Comparison of ENCODE assay signal across 29 cellular contexts in the genomic region with DNA sequence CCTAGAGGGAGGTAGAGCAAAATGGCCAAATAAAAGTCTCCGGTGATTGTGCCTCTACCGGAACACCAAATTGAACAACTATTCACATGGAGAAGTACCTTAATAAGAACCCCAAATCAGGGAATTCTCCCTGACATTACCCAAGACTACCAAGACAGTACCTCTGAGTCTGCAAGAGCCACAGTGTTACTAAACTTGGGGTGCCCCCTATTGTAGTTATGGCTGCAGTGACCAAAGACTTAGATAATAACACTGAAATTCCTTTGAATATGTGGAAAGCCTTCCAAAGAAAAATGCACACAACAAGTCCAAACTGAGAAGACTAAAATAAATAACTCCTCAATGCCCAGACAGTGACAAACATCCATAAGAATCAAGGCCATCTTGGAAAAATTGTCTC.
"Had no signal": no experiment of that assay in that cellular context is flagged by ENCODE, and none has a peak within 500 bp of the region (broad histone marks: within the 10 kb centered on the region; RNA-seq: fewer than 3 reads in every experiment).

No MANE protein-coding gene starts in this region.

- H3K27me3 Mint-ChIP-seq: stimulated activated memory B cell treated with anti-CD40 and anti-IgM and Interleukin-4, amounts not matched to agents 10 μg/mL and 1 μg/mL and 100 μg/mL, for 72 hours; stimulated activated naive B cell treated with anti-CD40 and anti-IgM and Interleukin-4, amounts not matched to agents 10 μg/mL and 1 μg/mL and 100 μg/mL, for 72 hours; stimulated activated naive CD8-positive, alpha-beta T cell treated with anti-CD3 and anti-CD28 coated beads, Interleukin-15, amount 100 ng/mL, for 72 hours; stimulated activated naive CD8-positive, alpha-beta T cell treated with anti-CD3 and anti-CD28 coated beads, Interleukin-15, Interleukin-2, amounts not matched to agents 100 ng/mL and 50 ng/mL, for 24 hours; type B pancreatic cell had no signal

- H3K27ac ChIP-seq: stomach, suprapubic skin, testis, thoracic aorta, thyroid gland, tibial artery, tibial nerve, transverse colon, upper lobe of left lung, upper lobe of right lung, uterus, vagina had no signal

- H3K4me3 ChIP-seq: stomach, suprapubic skin, testis, thoracic aorta, thyroid gland, tibial artery, tibial nerve, transverse colon, upper lobe of left lung, upper lobe of right lung, uterus, vagina had no signal

- H3K36me3 Mint-ChIP-seq: stimulated activated effector memory CD8-positive, alpha-beta T cell treated with anti-CD3 and anti-CD28 coated beads, Interleukin-12 subunit alpha, Interleukin-12 subunit beta, amount 100 ng/mL, for 72 hours; stimulated activated memory B cell treated with anti-CD40 and anti-IgM and Interleukin-4, amounts not matched to agents 10 μg/mL and 1 μg/mL and 100 μg/mL, for 72 hours; stimulated activated naive B cell treated with anti-CD40 and anti-IgM and Interleukin-4, amounts not matched to agents 10 μg/mL and 1 μg/mL and 100 μg/mL, for 72 hours; type B pancreatic cell had no signal

- H3K4me1 Mint-ChIP-seq: stimulated activated effector memory CD8-positive, alpha-beta T cell treated with anti-CD3 and anti-CD28 coated beads, Interleukin-12 subunit alpha, Interleukin-12 subunit beta, amount 100 ng/mL, for 72 hours; stimulated activated memory B cell treated with anti-CD40 and anti-IgM and Interleukin-4, amounts not matched to agents 10 μg/mL and 1 μg/mL and 100 μg/mL, for 72 hours; stimulated activated naive B cell treated with anti-CD40 and anti-IgM and Interleukin-4, amounts not matched to agents 10 μg/mL and 1 μg/mL and 100 μg/mL, for 72 hours; stimulated activated naive CD8-positive, alpha-beta T cell treated with anti-CD3 and anti-CD28 coated beads, Interleukin-15, amount 100 ng/mL, for 72 hours had no signal

- ATAC-seq: stimulated activated effector memory CD8-positive, alpha-beta T cell treated with anti-CD3 and anti-CD28 coated beads, Interleukin-12 subunit alpha, Interleukin-12 subunit beta, amount 100 ng/mL, for 72 hours; stimulated activated memory B cell treated with anti-CD40 and anti-IgM and Interleukin-4, amounts not matched to agents 10 μg/mL and 1 μg/mL and 100 μg/mL, for 72 hours; stimulated activated naive B cell treated with anti-CD40 and anti-IgM and Interleukin-4, amounts not matched to agents 10 μg/mL and 1 μg/mL and 100 μg/mL, for 72 hours; stimulated activated naive CD8-positive, alpha-beta T cell treated with anti-CD3 and anti-CD28 coated beads, Interleukin-15, amount 100 ng/mL, for 72 hours; stimulated activated naive CD8-positive, alpha-beta T cell treated with anti-CD3 and anti-CD28 coated beads, Interleukin-15, Interleukin-2, amounts not matched to agents 100 U/mL and 50 U/mL, for 24 hours; upper lobe of right lung had no signal

- H3K27ac Mint-ChIP-seq: stimulated activated effector memory CD8-positive, alpha-beta T cell treated with anti-CD3 and anti-CD28 coated beads, Interleukin-12 subunit alpha, Interleukin-12 subunit beta, amount 100 ng/mL, for 72 hours; stimulated activated memory B cell treated with anti-CD40 and anti-IgM and Interleukin-4, amounts not matched to agents 10 μg/mL and 1 μg/mL and 100 μg/mL, for 72 hours; stimulated activated naive B cell treated with anti-CD40 and anti-IgM and Interleukin-4, amounts not matched to agents 10 μg/mL and 1 μg/mL and 100 μg/mL, for 72 hours; stimulated activated naive CD8-positive, alpha-beta T cell treated with anti-CD3 and anti-CD28 coated beads, Interleukin-15, amount 100 ng/mL, for 72 hours; stimulated activated naive CD8-positive, alpha-beta T cell treated with anti-CD3 and anti-CD28 coated beads, Interleukin-15, Interleukin-2, amounts not matched to agents 100 ng/mL and 50 ng/mL, for 24 hours; type B pancreatic cell had no signal

- DNase-seq: stimulated activated CD4-positive, alpha-beta T cell treated with anti-CD3 and anti-CD28 coated beads, Interleukin-2, amount 100 ng/mL, for 48 hours; stimulated activated CD4-positive, alpha-beta T cell treated with anti-CD3 and anti-CD28 coated beads, Interleukin-4, amount 100 ng/mL, for 1 hour; stimulated activated CD4-positive, alpha-beta T cell treated with anti-CD3 and anti-CD28 coated beads, Interleukin-4, amount 100 ng/mL, for 24 hours; stimulated activated CD4-positive, alpha-beta T cell treated with anti-CD3 and anti-CD28 coated beads, Interleukin-4, amount 100 ng/mL, for 4 hours; stimulated activated CD8-positive, alpha-beta memory T cell treated with anti-CD3 and anti-CD28 coated beads, Interleukin-4, amount 100 ng/mL, for 48 hours; stimulated activated naive B cell treated with anti-CD40 and anti-IgM and Interleukin-4, amounts not matched to agents 10 μg/mL and 1 μg/mL and 100 μg/mL, for 72 hours; stimulated activated naive CD4-positive, alpha-beta T cell; stimulated activated naive CD4-positive, alpha-beta T cell treated with Interleukin-2 at 50 U/mL for 16 hours; stimulated activated naive CD8-positive, alpha-beta T cell treated with anti-CD3 and anti-CD28 coated beads, Interleukin-15, amount 100 ng/mL, for 72 hours; stimulated activated naive CD8-positive, alpha-beta T cell treated with anti-CD3 and anti-CD28 coated beads, Interleukin-15, Interleukin-2, amounts not matched to agents 100 U/mL and 50 U/mL, for 24 hours; stomach; substantia nigra; testis; thyroid gland; tibial artery; transverse colon; trophoblast cell; upper lobe of left lung; upper lobe of right lung; uterus had no signal

- H3K4me3 Mint-ChIP-seq: stimulated activated effector memory CD8-positive, alpha-beta T cell treated with anti-CD3 and anti-CD28 coated beads, Interleukin-12 subunit alpha, Interleukin-12 subunit beta, amount 100 ng/mL, for 72 hours; stimulated activated memory B cell treated with anti-CD40 and anti-IgM and Interleukin-4, amounts not matched to agents 10 μg/mL and 1 μg/mL and 100 μg/mL, for 72 hours; stimulated activated naive B cell treated with anti-CD40 and anti-IgM and Interleukin-4, amounts not matched to agents 10 μg/mL and 1 μg/mL and 100 μg/mL, for 72 hours; stimulated activated naive CD8-positive, alpha-beta T cell treated with anti-CD3 and anti-CD28 coated beads, Interleukin-15, amount 100 ng/mL, for 72 hours; stimulated activated naive CD8-positive, alpha-beta T cell treated with anti-CD3 and anti-CD28 coated beads, Interleukin-15, Interleukin-2, amounts not matched to agents 100 ng/mL and 50 ng/mL, for 24 hours; type B pancreatic cell had no signal

- H3K9me3 ChIP-seq: testis, thoracic aorta, thyroid gland, tibial artery, transverse colon, upper lobe of right lung, uterus, vagina had no signal

- H3K4me1 ChIP-seq: stomach, suprapubic skin, testis, thyroid gland, tibial artery, tibial nerve, transverse colon, upper lobe of left lung, upper lobe of right lung, uterus, vagina had no signal

- H3K36me3 ChIP-seq: stomach, suprapubic skin, thoracic aorta, thyroid gland, tibial artery, tibial nerve, transverse colon, upper lobe of left lung, upper lobe of right lung, uterus, vagina had no signal

- FAIRE-seq: urothelium cell line had no signal

- H3K27me3 ChIP-seq: stomach, suprapubic skin, testis, thyroid gland, tibial artery, tibial nerve, transverse colon, upper lobe of left lung, upper lobe of right lung, uterus, vagina had no signal
